23 cellular contexts compared by ENCODE assay signal in genomic region chr10:28947209-28947608, GRCh38.
A peak's percentile ranks its signal among the peaks of the same experiment; 100 is the strongest.
DNase-seq lines count a peak whose midpoint lies in the region; ATAC-seq and TF ChIP-seq lines count a peak whose summit lies in the region.
"Had no signal": no experiment of that assay in that cellular context is flagged by ENCODE, and none has a peak within 500 bp of the region (broad histone marks: within the 10 kb centered on the region; RNA-seq: fewer than 3 reads in every experiment).

No MANE protein-coding gene starts in this region.

- peaks cover 4% of the 10 kb centered on the region for H3K4me1 ChIP-seq in upper lobe of right lung
- H3K4me1 ChIP-seq: testis had no signal

- H3K4me1 Mint-ChIP-seq in activated T-helper 17 cell treated with anti-CD3 and anti-CD28 coated beads, Interleukin-2, amount 50 U/mL, for 72 hours, result no peaks in the 10 kb centered on the region
- H3K4me1 Mint-ChIP-seq: activated CD4-positive, alpha-beta T cell treated with anti-CD3 and anti-CD28 coated beads, Interleukin-2, amount 10 ng/mL, durations not matched to agents 7 days and 5 days; CD4-positive, CD25-positive, alpha-beta regulatory T cell had no signal

- H3K27me3 ChIP-seq in upper lobe of right lung, result no peaks in the 10 kb centered on the region
- H3K27me3 ChIP-seq: testis had no signal

- intact Hi-C loops in upper lobe of right lung (cut with DNase I), result no loop called here

- no peak overlapping the region for H3K4me3 Mint-ChIP-seq in activated T-helper 17 cell treated with anti-CD3 and anti-CD28 coated beads, Interleukin-2, amount 50 U/mL, for 72 hours
- H3K4me3 Mint-ChIP-seq: activated CD4-positive, alpha-beta T cell treated with anti-CD3 and anti-CD28 coated beads, Interleukin-2, amount 10 ng/mL, durations not matched to agents 7 days and 5 days; CD4-positive, CD25-positive, alpha-beta regulatory T cell had no signal

- H3K36me3 ChIP-seq in upper lobe of right lung, result no peaks in the 10 kb centered on the region

- H3K27me3 Mint-ChIP-seq in activated T-helper 17 cell treated with anti-CD3 and anti-CD28 coated beads, Interleukin-2, amount 50 U/mL, for 72 hours, result peaks cover 21% of the 10 kb centered on the region

- H3K9me3 ChIP-seq in upper lobe of right lung, result no peaks in the 10 kb centered on the region
- H3K9me3 ChIP-seq: testis had no signal

- no peak overlapping the region for H3K27ac ChIP-seq in upper lobe of right lung
- H3K27ac ChIP-seq: KMS-11, testis had no signal

- ATAC-seq in GM21447 (IDR thresholded peaks at IDR 0.05; ENCODE audit: unreplicated experiment) (no peak), upper lobe of right lung (no peak), HG03432 (IDR thresholded peaks at IDR 0.05; ENCODE audit: unreplicated experiment) (no peak)
- ATAC-seq in activated T-helper 17 cell treated with anti-CD3 and anti-CD28 coated beads, Interleukin-2, amount 50 U/mL, for 72 hours (replicated peaks), result no peak

- DNase-seq in AG20443 (ENCODE audit: low spot score) (peak; percentile 19), RPMI7951 (ENCODE audit: low read depth) (peak; percentile 64), fibroblast of mammary gland (ENCODE audit: low read depth) (peak; percentile 24), lung microvascular endothelial cell (ENCODE audit: low read depth in 2 of 2) (peak; percentile 21 to 28), upper lobe of right lung (no peak)
- DNase-seq: ACHN; activated CD4-positive, alpha-beta T cell treated with anti-CD3 and anti-CD28 coated beads, Interleukin-2, amount 10 ng/mL, durations not matched to agents 7 days and 5 days; activated CD8-positive, alpha-beta memory T cell treated with anti-CD3 and anti-CD28 coated beads, Interleukin-2, amount 50 U/mL, for 48 hours; activated gamma-delta T cell; CD4-positive, CD25-positive, alpha-beta regulatory T cell; cerebellar nuclear complex; DMS79 treated with DMSO at 0.1 percent for 48 hours; effector CD8-positive, alpha-beta T cell; foreskin fibroblast; MV-4-11; NCI-H187; NCI-H446; stimulated activated CD4-positive, alpha-beta T cell treated with anti-CD3 and anti-CD28 coated beads, Interleukin-15, amount 100 ng/mL, for 24 hours; testis had no signal

- H3K36me3 Mint-ChIP-seq in activated T-helper 17 cell treated with anti-CD3 and anti-CD28 coated beads, Interleukin-2, amount 50 U/mL, for 72 hours (ENCODE audit: low read depth), result no peaks in the 10 kb centered on the region
- H3K36me3 Mint-ChIP-seq: CD4-positive, CD25-positive, alpha-beta regulatory T cell had no signal

- H3K4me3 ChIP-seq in fibroblast of mammary gland (ENCODE audit: control insufficient read depth, low read depth, low read length) (no peak overlapping the region), upper lobe of right lung (no peak overlapping the region)
- H3K4me3 ChIP-seq: testis had no signal

- peaks cover 5% of the 10 kb centered on the region for H3K9me3 Mint-ChIP-seq in activated T-helper 17 cell treated with anti-CD3 and anti-CD28 coated beads, Interleukin-2, amount 50 U/mL, for 72 hours
- H3K9me3 Mint-ChIP-seq: activated CD4-positive, alpha-beta T cell treated with anti-CD3 and anti-CD28 coated beads, Interleukin-2, amount 10 ng/mL, durations not matched to agents 7 days and 5 days had no signal

- no peak overlapping the region for H3K27ac Mint-ChIP-seq in activated T-helper 17 cell treated with anti-CD3 and anti-CD28 coated beads, Interleukin-2, amount 50 U/mL, for 72 hours
- H3K27ac Mint-ChIP-seq: activated CD4-positive, alpha-beta T cell treated with anti-CD3 and anti-CD28 coated beads, Interleukin-2, amount 10 ng/mL, durations not matched to agents 7 days and 5 days; CD4-positive, CD25-positive, alpha-beta regulatory T cell had no signal

- TF ChIP-seq CTCF in fibroblast of mammary gland (conservative IDR thresholded peaks at IDR 0.05; ENCODE audit: control insufficient read depth, insufficient read depth, low read depth, low read length) (no peak), upper lobe of right lung (IDR thresholded peaks at IDR 0.05) (no peak)
